8 cellular contexts compared by ENCODE assay signal in genomic region chr6:73388800-73389512, GRCh38. TPM values are rescaled to one million over a fixed set of nuclear protein-coding genes. Genes with fewer than 3 reads are reported as not detected.
DNase-seq lines count a peak whose midpoint lies in the region; ATAC-seq and TF ChIP-seq lines count a peak whose summit lies in the region.

No MANE protein-coding gene starts in this region.

- 2% methylated on average over 38 of the region's 38 CpGs for WGBS in smooth muscle cell (ENCODE audit: low lambda C conversion rate)

- H3K4me1 ChIP-seq in smooth muscle cell (ENCODE audit: low read depth) = peaks cover 3% of the 10 kb centered on the region

- H3K9me3 ChIP-seq in smooth muscle cell (replicated peaks; ENCODE audit: low read depth) = no peaks in the 10 kb centered on the region

- ATAC-seq in GM21786 (IDR thresholded peaks at IDR 0.05; ENCODE audit: unreplicated experiment) = peak; percentile 82

- H3K4me3 ChIP-seq in brain microvascular endothelial cell (ENCODE audit: low read depth, low read length) (peak overlapping the region; percentile 62), smooth muscle cell (peak overlapping the region; percentile 56)

- peak; percentile 35 for DNase-seq in GM04504 (ENCODE audit: low read depth)
- DNase-seq in KG1 (lab: John Stamatoyannopoulos, UW) = peak; percentile 51
- peak; percentile 64 for DNase-seq in T1000 (lab: John Stamatoyannopoulos, UW)
- peak; percentile 49 for DNase-seq in brain microvascular endothelial cell
- DNase-seq in iPS-NIHi11 (ENCODE audit: low spot score) = peak; percentile 81
- peak; percentile 9 for DNase-seq in smooth muscle cell (lab: John Stamatoyannopoulos, UW; ENCODE audit: unreplicated experiment)
- no peak for DNase-seq in COR-L47 (lab: John Stamatoyannopoulos, UW)

- no peaks in the 10 kb centered on the region for H3K79me2 ChIP-seq in smooth muscle cell (ENCODE audit: low read depth)

- TF ChIP-seq CTCF in brain microvascular endothelial cell (IDR thresholded peaks at IDR 0.05; ENCODE audit: low read depth, low read length, missing control alignments) (peak; percentile 88), smooth muscle cell (IDR thresholded peaks at IDR 0.05; ENCODE audit: borderline replicate concordance, insufficient read depth, poor library complexity, severe bottlenecking) (peak; percentile 48)

- H3K4me2 ChIP-seq in smooth muscle cell = peak overlapping the region; percentile 84

- H3K9ac ChIP-seq in smooth muscle cell (ENCODE audit: low read depth) = peak overlapping the region; percentile 45

- no peaks in the 10 kb centered on the region for H4K20me1 ChIP-seq in smooth muscle cell (ENCODE audit: low read depth)

- H3K27ac ChIP-seq in brain microvascular endothelial cell (no peak overlapping the region), smooth muscle cell (ENCODE audit: low read depth) (no peak overlapping the region)

- H3K27me3 ChIP-seq in brain microvascular endothelial cell (replicated peaks) (no peaks in the 10 kb centered on the region), smooth muscle cell (ENCODE audit: low read depth) (no peaks in the 10 kb centered on the region)

- in situ Hi-C loops in brain microvascular endothelial cell (cut with HindIII; ENCODE audit: low pct_ligation_motif_present, low sequenced_read_pairs) = no loop called here

- no peaks in the 10 kb centered on the region for H3F3A ChIP-seq in smooth muscle cell (ENCODE audit: low read depth)

- H2AFZ ChIP-seq in smooth muscle cell (ENCODE audit: low read depth) = peak overlapping the region; percentile 90

- H3K36me3 ChIP-seq in brain microvascular endothelial cell (replicated peaks) = no peaks in the 10 kb centered on the region
- no peaks in the 10 kb centered on the region for H3K36me3 ChIP-seq in smooth muscle cell (ENCODE audit: low read depth)

RNA-seq across cellular contexts. Expression of gene DDX43, which starts 5.7 kb away (rescaled TPM):
- total RNA-seq in smooth muscle cell = not detected in 2 replicates
- not detected in 2 replicates for polyA plus RNA-seq in smooth muscle cell

RNA-seq across cellular contexts. Expression of gene OOEP, which starts 19.3 kb away (rescaled TPM):
- not detected in 2 replicates for total RNA-seq in smooth muscle cell
- polyA plus RNA-seq in smooth muscle cell = not detected in 2 replicates

RNA-seq across cellular contexts. Expression of gene KHDC3L, which starts 26.5 kb away (rescaled TPM):
- total RNA-seq in smooth muscle cell = not detected in 2 replicates
- 0.53 TPM in 1 of 2 replicates, not detected in the other for polyA plus RNA-seq in smooth muscle cell

RNA-seq across cellular contexts. Expression of gene DPPA5, which starts 34.9 kb away (rescaled TPM):
- total RNA-seq in smooth muscle cell = not detected in 2 replicates
- not detected in 2 replicates for polyA plus RNA-seq in smooth muscle cell
